11 cellular contexts compared by ENCODE assay signal in the genomic region with DNA sequence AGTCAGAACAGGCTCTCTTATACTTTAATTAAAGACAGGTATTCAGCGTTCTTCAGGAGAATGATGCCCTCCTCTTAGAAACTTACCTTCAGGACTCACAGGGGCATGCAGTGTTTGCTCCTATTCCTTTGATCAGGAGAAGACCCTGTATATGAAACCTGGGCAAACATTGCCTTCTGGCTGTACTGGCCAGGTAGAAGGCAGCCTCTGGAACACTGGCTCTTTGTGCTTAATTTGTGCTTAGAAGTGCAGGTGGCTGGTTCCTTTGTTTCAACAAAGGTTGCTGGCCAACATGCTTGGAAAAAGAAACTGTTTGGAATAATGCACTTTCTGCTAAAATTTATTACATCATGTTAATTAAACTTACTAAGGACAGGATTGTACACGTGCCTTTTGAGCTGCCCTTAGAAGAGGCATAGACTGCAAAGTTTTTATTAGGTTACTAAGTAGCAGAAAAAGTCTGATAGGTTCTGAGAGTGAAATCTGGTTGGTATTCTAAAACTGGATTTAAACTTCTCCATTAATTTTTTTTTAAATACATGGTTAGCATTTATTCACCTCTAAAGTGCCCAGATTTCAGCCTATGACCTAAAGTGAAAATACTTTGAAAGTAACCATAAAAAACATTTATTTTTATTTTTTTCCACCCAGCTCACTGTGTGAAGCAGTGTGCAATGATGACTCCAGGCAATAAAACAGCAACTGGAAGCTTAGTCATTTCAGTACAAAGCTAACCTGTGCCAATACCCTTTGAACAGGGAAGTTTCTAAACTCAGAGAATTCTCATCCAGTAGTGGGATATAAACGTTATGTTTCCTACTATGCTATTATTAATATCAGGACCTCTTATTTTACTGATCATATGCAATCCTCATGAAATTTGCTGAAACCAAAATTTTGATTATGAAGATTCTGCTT. TPM values are rescaled to one million over a fixed set of nuclear protein-coding genes. Genes with fewer than 3 reads are reported as not detected.
DNase-seq lines count a peak whose midpoint lies in the region; ATAC-seq and TF ChIP-seq lines count a peak whose summit lies in the region.
"Had no signal": no experiment of that assay in that cellular context is flagged by ENCODE, and none has a peak within 500 bp of the region (broad histone marks: within the 10 kb centered on the region; RNA-seq: fewer than 3 reads in every experiment).

No MANE protein-coding gene starts in this region.

- ATAC-seq in GM18502 (IDR thresholded peaks at IDR 0.05; ENCODE audit: poor library complexity, unreplicated experiment), result peak; percentile 30
- peak; percentile 70 for ATAC-seq in mucosa of descending colon
- ATAC-seq: heart left ventricle had no signal

- peaks cover 3% of the 10 kb centered on the region for H3K4me1 Mint-ChIP-seq in activated naive CD8-positive, alpha-beta T cell treated with anti-CD3 and anti-CD28 coated beads for 36 hours

- H3K9me3 ChIP-seq in mucosa of descending colon, result no peaks in the 10 kb centered on the region
- H3K9me3 ChIP-seq: heart left ventricle had no signal

- peaks cover 23% of the 10 kb centered on the region for H3K27me3 Mint-ChIP-seq in activated naive CD8-positive, alpha-beta T cell treated with anti-CD3 and anti-CD28 coated beads for 36 hours

- H3K4me3 Mint-ChIP-seq in activated naive CD8-positive, alpha-beta T cell treated with anti-CD3 and anti-CD28 coated beads for 36 hours, result no peak overlapping the region
- H3K4me3 Mint-ChIP-seq: activated naive CD4-positive, alpha-beta T cell treated with anti-CD3 and anti-CD28 coated beads for 36 hours had no signal

- no peaks in the 10 kb centered on the region for H3K36me3 ChIP-seq in mucosa of descending colon (ENCODE audit: low read depth)
- H3K36me3 ChIP-seq: heart left ventricle had no signal

- no peaks in the 10 kb centered on the region for H3K9me3 Mint-ChIP-seq in activated naive CD8-positive, alpha-beta T cell treated with anti-CD3 and anti-CD28 coated beads for 36 hours
- H3K9me3 Mint-ChIP-seq: activated naive CD4-positive, alpha-beta T cell treated with anti-CD3 and anti-CD28 coated beads for 36 hours had no signal

- peak; percentile 84 for DNase-seq in LHCN-M2 (ENCODE audit: low read depth)
- peak; percentile 78 for DNase-seq in amniotic epithelial cell (ENCODE audit: low read depth)
- DNase-seq in mucosa of descending colon, result no peak
- no peak for DNase-seq in NCI-H2171 treated with DMSO at 0.1 percent for 48 hours (lab: John Stamatoyannopoulos, UW)
- DNase-seq in activated naive CD4-positive, alpha-beta T cell treated with anti-CD3 and anti-CD28 coated beads, Interleukin-2, amount 50 U/mL, for 16 hours, result no peak
- DNase-seq in cerebellar cortex (ENCODE audit: low spot score), result no peak
- no peak for DNase-seq in activated naive CD8-positive, alpha-beta T cell treated with anti-CD3 and anti-CD28 coated beads for 36 hours
- DNase-seq: activated naive CD4-positive, alpha-beta T cell treated with anti-CD3 and anti-CD28 coated beads for 36 hours; heart left ventricle; T1000 had no signal

- no peak overlapping the region for H3K4me3 ChIP-seq in mucosa of descending colon
- H3K4me3 ChIP-seq: heart left ventricle had no signal

- H3K36me3 Mint-ChIP-seq in activated naive CD8-positive, alpha-beta T cell treated with anti-CD3 and anti-CD28 coated beads for 36 hours, result no peaks in the 10 kb centered on the region

- no peak for TF ChIP-seq CTCF in mucosa of descending colon (IDR thresholded peaks at IDR 0.05)

- no peak overlapping the region for H3K27ac Mint-ChIP-seq in activated naive CD8-positive, alpha-beta T cell treated with anti-CD3 and anti-CD28 coated beads for 36 hours
- H3K27ac Mint-ChIP-seq: activated naive CD4-positive, alpha-beta T cell treated with anti-CD3 and anti-CD28 coated beads for 36 hours had no signal

- intact Hi-C loops in mucosa of descending colon (cut with DNase I, micrococcal nuclease), result no loop called here

- peaks cover 42% of the 10 kb centered on the region for H3K4me1 ChIP-seq in mucosa of descending colon (ENCODE audit: low read depth)
- H3K4me1 ChIP-seq: heart left ventricle had no signal

RNA-seq across cellular contexts. Expression of gene RASSF6, which starts 11.3 kb away (rescaled TPM):
- 0.17 and 0.51 TPM in 2 replicates for total RNA-seq in LHCN-M2 (2014; rRNA removed)
- polyA plus RNA-seq in LHCN-M2 (2012), result not detected
- total RNA-seq in mucosa of descending colon, result 10 to 100 TPM; 15.1 to 41.1 (median 27.1) TPM
- not detected for total RNA-seq in activated naive CD8-positive, alpha-beta T cell treated with anti-CD3 and anti-CD28 coated beads for 36 hours
- total RNA-seq: activated naive CD4-positive, alpha-beta T cell treated with anti-CD3 and anti-CD28 coated beads for 36 hours had no signal
- polyA plus RNA-seq: heart left ventricle had no signal

Comparison
In these comparisons a context has a peak if more than half of its experiments do, and no peak if none do; other contexts are left out.
1. DNase-seq: peak in LHCN-M2 (single experiment) and amniotic epithelial cell (single experiment); none in mucosa of descending colon (0 of 3), NCI-H2171 treated with DMSO at 0.1 percent for 48 hours (single experiment), activated naive CD4-positive, alpha-beta T cell treated with anti-CD3 and anti-CD28 coated beads, Interleukin-2, amount 50 U/mL, for 16 hours (single experiment), cerebellar cortex (single experiment) and activated naive CD8-positive, alpha-beta T cell treated with anti-CD3 and anti-CD28 coated beads for 36 hours (single experiment).
2. RNA of gene RASSF6, which starts 11.3 kb away (total RNA-seq): 15.1 to 41.1 TPM in mucosa of descending colon; 0.17 to 0.51 TPM in LHCN-M2 and not detected in activated naive CD8-positive, alpha-beta T cell treated with anti-CD3 and anti-CD28 coated beads for 36 hours; every median in the first group is over 10 times any median in the second.